Comparison of ENCODE assay signal across 1 cellular context in genomic region chr13:91169641-91170040, GRCh38.
TF ChIP-seq lines count a peak whose summit lies in the region.

No MANE protein-coding gene starts in this region.

TF ChIP-seq in GM23338, 12 proteins besides CTCF, POLR2A, EP300 and RAD21:
- TF ChIP-seq, protein P1, sequence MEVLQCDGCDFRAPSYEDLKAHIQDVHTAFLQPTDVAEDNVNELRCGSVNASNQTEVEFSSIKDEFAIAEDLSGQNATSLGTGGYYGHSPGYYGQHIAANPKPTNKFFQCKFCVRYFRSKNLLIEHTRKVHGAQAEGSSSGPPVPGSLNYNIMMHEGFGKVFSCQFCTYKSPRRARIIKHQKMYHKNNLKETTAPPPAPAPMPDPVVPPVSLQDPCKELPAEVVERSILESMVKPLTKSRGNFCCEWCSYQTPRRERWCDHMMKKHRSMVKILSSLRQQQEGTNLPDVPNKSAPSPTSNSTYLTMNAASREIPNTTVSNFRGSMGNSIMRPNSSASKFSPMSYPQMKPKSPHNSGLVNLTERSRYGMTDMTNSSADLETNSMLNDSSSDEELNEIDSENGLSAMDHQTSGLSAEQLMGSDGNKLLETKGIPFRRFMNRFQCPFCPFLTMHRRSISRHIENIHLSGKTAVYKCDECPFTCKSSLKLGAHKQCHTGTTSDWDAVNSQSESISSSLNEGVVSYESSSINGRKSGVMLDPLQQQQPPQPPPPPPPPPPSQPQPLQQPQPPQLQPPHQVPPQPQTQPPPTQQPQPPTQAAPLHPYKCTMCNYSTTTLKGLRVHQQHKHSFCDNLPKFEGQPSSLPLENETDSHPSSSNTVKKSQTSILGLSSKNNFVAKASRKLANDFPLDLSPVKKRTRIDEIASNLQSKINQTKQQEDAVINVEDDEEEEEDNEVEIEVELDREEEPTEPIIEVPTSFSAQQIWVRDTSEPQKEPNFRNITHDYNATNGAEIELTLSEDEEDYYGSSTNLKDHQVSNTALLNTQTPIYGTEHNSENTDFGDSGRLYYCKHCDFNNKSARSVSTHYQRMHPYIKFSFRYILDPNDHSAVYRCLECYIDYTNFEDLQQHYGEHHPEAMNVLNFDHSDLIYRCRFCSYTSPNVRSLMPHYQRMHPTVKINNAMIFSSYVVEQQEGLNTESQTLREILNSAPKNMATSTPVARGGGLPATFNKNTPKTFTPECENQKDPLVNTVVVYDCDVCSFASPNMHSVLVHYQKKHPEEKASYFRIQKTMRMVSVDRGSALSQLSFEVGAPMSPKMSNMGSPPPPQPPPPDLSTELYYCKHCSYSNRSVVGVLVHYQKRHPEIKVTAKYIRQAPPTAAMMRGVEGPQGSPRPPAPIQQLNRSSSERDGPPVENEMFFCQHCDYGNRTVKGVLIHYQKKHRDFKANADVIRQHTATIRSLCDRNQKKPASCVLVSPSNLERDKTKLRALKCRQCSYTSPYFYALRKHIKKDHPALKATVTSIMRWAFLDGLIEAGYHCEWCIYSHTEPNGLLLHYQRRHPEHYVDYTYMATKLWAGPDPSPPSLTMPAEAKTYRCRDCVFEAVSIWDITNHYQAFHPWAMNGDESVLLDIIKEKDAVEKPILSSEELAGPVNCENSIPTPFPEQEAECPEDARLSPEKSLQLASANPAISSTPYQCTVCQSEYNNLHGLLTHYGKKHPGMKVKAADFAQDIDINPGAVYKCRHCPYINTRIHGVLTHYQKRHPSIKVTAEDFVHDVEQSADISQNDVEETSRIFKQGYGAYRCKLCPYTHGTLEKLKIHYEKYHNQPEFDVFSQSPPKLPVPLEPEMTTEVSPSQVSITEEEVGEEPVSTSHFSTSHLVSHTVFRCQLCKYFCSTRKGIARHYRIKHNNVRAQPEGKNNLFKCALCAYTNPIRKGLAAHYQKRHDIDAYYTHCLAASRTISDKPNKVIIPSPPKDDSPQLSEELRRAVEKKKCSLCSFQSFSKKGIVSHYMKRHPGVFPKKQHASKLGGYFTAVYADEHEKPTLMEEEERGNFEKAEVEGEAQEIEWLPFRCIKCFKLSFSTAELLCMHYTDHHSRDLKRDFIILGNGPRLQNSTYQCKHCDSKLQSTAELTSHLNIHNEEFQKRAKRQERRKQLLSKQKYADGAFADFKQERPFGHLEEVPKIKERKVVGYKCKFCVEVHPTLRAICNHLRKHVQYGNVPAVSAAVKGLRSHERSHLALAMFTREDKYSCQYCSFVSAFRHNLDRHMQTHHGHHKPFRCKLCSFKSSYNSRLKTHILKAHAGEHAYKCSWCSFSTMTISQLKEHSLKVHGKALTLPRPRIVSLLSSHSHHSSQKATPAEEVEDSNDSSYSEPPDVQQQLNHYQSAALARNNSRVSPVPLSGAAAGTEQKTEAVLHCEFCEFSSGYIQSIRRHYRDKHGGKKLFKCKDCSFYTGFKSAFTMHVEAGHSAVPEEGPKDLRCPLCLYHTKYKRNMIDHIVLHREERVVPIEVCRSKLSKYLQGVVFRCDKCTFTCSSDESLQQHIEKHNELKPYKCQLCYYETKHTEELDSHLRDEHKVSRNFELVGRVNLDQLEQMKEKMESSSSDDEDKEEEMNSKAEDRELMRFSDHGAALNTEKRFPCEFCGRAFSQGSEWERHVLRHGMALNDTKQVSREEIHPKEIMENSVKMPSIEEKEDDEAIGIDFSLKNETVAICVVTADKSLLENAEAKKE (CRISPR knock-in tag; IDR thresholded peaks at IDR 0.05), result no peak
- TF ChIP-seq CREB1 (CRISPR knock-in tag; IDR thresholded peaks at IDR 0.05; ENCODE audit: low read depth) (no peak), NANOG (IDR thresholded peaks at IDR 0.05; ENCODE audit: borderline replicate concordance) (no peak), REST (IDR thresholded peaks at IDR 0.05; ENCODE audit: unreplicated experiment) (no peak), EZH2phosphoT487 (IDR thresholded peaks at IDR 0.05; ENCODE audit: unreplicated experiment) (no peak), EZH2 (IDR thresholded peaks at IDR 0.05; ENCODE audit: low read depth, unreplicated experiment) (no peak), STAT1 (IDR thresholded peaks at IDR 0.05; ENCODE audit: unreplicated experiment) (no peak), ZNF331 (CRISPR knock-in tag; IDR thresholded peaks at IDR 0.05; ENCODE audit: low read depth) (no peak), JUNB (IDR thresholded peaks at IDR 0.05; ENCODE audit: unreplicated experiment) (no peak), POLR2AphosphoS5 (IDR thresholded peaks at IDR 0.05; ENCODE audit: low read depth) (no peak), ZNF114 (CRISPR knock-in tag; IDR thresholded peaks at IDR 0.05) (no peak)
- TF ChIP-seq, protein P2, sequence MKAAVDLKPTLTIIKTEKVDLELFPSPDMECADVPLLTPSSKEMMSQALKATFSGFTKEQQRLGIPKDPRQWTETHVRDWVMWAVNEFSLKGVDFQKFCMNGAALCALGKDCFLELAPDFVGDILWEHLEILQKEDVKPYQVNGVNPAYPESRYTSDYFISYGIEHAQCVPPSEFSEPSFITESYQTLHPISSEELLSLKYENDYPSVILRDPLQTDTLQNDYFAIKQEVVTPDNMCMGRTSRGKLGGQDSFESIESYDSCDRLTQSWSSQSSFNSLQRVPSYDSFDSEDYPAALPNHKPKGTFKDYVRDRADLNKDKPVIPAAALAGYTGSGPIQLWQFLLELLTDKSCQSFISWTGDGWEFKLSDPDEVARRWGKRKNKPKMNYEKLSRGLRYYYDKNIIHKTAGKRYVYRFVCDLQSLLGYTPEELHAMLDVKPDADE (IDR thresholded peaks at IDR 0.05), result no peak
